In the genomic region with DNA sequence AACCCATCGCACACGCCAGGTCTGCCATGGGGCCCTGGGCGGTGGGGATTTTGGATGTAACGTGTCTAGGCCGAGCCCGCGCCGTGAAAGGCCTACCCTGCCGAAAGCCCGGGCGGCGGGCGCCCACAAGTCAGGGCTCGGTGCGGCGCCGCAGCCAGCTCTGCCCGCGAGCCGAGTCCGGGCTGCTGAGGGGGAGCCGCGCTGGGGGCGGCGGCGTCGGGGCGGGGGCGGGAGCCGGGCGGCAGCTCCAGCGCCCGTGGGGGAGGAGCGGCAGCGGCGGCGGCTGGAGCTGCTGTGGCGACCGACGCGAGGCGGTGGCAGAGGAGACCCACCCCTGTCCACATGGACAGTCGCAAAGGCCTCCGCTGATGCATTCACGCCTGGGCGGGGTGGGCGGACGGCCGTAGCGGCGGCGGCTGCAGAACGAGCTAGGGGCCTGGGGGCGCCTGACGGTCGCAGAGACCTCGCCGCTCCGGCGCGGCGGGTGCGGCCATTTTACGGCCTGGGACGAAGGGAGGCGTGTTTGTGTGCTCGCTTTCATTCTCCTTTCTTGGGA, we compare ENCODE assay signal across 8 cellular contexts. TPM values are rescaled to one million over a fixed set of nuclear protein-coding genes. Genes with fewer than 3 reads are reported as not detected.
DNase-seq lines count a peak whose midpoint lies in the region; ATAC-seq and TF ChIP-seq lines count a peak whose summit lies in the region.

A gene with protein sequence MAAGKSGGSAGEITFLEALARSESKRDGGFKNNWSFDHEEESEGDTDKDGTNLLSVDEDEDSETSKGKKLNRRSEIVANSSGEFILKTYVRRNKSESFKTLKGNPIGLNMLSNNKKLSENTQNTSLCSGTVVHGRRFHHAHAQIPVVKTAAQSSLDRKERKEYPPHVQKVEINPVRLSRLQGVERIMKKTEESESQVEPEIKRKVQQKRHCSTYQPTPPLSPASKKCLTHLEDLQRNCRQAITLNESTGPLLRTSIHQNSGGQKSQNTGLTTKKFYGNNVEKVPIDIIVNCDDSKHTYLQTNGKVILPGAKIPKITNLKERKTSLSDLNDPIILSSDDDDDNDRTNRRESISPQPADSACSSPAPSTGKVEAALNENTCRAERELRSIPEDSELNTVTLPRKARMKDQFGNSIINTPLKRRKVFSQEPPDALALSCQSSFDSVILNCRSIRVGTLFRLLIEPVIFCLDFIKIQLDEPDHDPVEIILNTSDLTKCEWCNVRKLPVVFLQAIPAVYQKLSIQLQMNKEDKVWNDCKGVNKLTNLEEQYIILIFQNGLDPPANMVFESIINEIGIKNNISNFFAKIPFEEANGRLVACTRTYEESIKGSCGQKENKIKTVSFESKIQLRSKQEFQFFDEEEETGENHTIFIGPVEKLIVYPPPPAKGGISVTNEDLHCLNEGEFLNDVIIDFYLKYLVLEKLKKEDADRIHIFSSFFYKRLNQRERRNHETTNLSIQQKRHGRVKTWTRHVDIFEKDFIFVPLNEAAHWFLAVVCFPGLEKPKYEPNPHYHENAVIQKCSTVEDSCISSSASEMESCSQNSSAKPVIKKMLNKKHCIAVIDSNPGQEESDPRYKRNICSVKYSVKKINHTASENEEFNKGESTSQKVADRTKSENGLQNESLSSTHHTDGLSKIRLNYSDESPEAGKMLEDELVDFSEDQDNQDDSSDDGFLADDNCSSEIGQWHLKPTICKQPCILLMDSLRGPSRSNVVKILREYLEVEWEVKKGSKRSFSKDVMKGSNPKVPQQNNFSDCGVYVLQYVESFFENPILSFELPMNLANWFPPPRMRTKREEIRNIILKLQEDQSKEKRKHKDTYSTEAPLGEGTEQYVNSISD (plus strand): TSS at position 273 of the 556 bp plus-strand sequence. CDS start 645 bp downstream, outside the sequence.

- POLR2A ChIA-PET in CD4-positive, alpha-beta T cell (lab: Charles Lee): interaction anchor here (0.7 to 4.4 kb wide), 14 partner anchors 9 to 1948 kb away, joined by 3 to 32 read pairs (median 6); a partner anchor contains a TSS

- peak within 1 kb of the TSS; percentile 96 for H3K4me3 Mint-ChIP-seq in CD4-positive, alpha-beta T cell
- H3K4me3 Mint-ChIP-seq in endodermal cell (peak within 1 kb of the TSS; percentile 96), mesothelial cell of epicardium (peak within 1 kb of the TSS; percentile 97)

- peak within 1 kb of the TSS; percentile 99 for H3K27ac Mint-ChIP-seq in CD4-positive, alpha-beta T cell
- H3K27ac Mint-ChIP-seq in endodermal cell: peak within 1 kb of the TSS; percentile 98
- peak within 1 kb of the TSS; percentile 100 for H3K27ac Mint-ChIP-seq in mesothelial cell of epicardium

- H3K27me3 ChIP-seq in CD4-positive, alpha-beta T cell (ENCODE audit: control insufficient read depth, insufficient read depth, low read length): no peaks in the 10 kb centered on the region
- H3K27me3 ChIP-seq in endodermal cell (ENCODE audit: control insufficient read depth, insufficient read depth, low read length, poor library complexity, severe bottlenecking): no peaks in the 10 kb centered on the region

- no peaks in the 10 kb centered on the region for H3K27me3 Mint-ChIP-seq in CD4-positive, alpha-beta T cell
- H3K27me3 Mint-ChIP-seq in endodermal cell (ENCODE audit: insufficient read depth): no peaks in the 10 kb centered on the region
- no peaks in the 10 kb centered on the region for H3K27me3 Mint-ChIP-seq in mesothelial cell of epicardium (ENCODE audit: low read depth)

- intact Hi-C loops in CD4-positive, alpha-beta T cell (cut with DNase I, micrococcal nuclease): loop anchor here in 1 of 2 experiments (5.0 kb wide), 3 partner anchors 319 to 1949 kb away; a partner anchor contains a TSS

- H3K27ac ChIP-seq in CD4-positive, alpha-beta T cell (ENCODE audit: low read depth, low read length): peak within 1 kb of the TSS; percentile 96
- peak within 1 kb of the TSS; percentile 98 for H3K27ac ChIP-seq in endodermal cell (ENCODE audit: low read depth, low read length)

- H3K4me1 Mint-ChIP-seq in CD4-positive, alpha-beta T cell (ENCODE audit: low read depth): peaks cover 74% of the 10 kb centered on the region
- peaks cover 23% of the 10 kb centered on the region for H3K4me1 Mint-ChIP-seq in endodermal cell
- H3K4me1 Mint-ChIP-seq in mesothelial cell of epicardium: peaks cover 35% of the 10 kb centered on the region

- TF ChIP-seq CTCF in CD4-positive, alpha-beta T cell (IDR thresholded peaks at IDR 0.05): no peak
- TF ChIP-seq CTCF in endodermal cell (conservative IDR thresholded peaks at IDR 0.05): no peak
- no peak for TF ChIP-seq CTCF in mesothelial cell of epicardium (IDR thresholded peaks at IDR 0.05; ENCODE audit: unreplicated experiment)

- H3K36me3 ChIP-seq in endodermal cell (ENCODE audit: control insufficient read depth, insufficient read depth, low read length): peaks cover 12% of the 10 kb centered on the region

- ATAC-seq in CD4-positive, alpha-beta T cell (ENCODE audit: poor library complexity): peak; percentile 72
- ATAC-seq in GM19328 (IDR thresholded peaks at IDR 0.05; ENCODE audit: unreplicated experiment) (peak; percentile 69), HG03460 (IDR thresholded peaks at IDR 0.05; ENCODE audit: unreplicated experiment) (peak; percentile 65)

- no peaks in the 10 kb centered on the region for H3K9me3 ChIP-seq in CD4-positive, alpha-beta T cell (ENCODE audit: control insufficient read depth, low read length)
- H3K9me3 ChIP-seq in endodermal cell (ENCODE audit: control insufficient read depth, low read length): no peaks in the 10 kb centered on the region

- H3K4me1 ChIP-seq in endodermal cell (ENCODE audit: control insufficient read depth, insufficient read depth, low read length): no peaks in the 10 kb centered on the region

- peak within 1 kb of the TSS; percentile 99 for H3K4me3 ChIP-seq in endodermal cell (ENCODE audit: low read length)

- H3K9me3 Mint-ChIP-seq in CD4-positive, alpha-beta T cell: no peaks in the 10 kb centered on the region
- H3K9me3 Mint-ChIP-seq in endodermal cell (no peaks in the 10 kb centered on the region), mesothelial cell of epicardium (peaks cover 5% of the 10 kb centered on the region)

- peak; percentile 51 to 76 (median 64) for DNase-seq in CD4-positive, alpha-beta T cell
- DNase-seq in NOMO-1 treated with DMSO at 0.1 percent for 48 hours (lab: John Stamatoyannopoulos, UW; ENCODE audit: unreplicated experiment) (peak; percentile 62), endodermal cell (peak; percentile 89), mesothelial cell of epicardium (ENCODE audit: low spot score in 2 of 2, unreplicated experiment in 2 of 2) (peak; percentile 55 to 79)
- peak; percentile 19 for DNase-seq in activated CD8-positive, alpha-beta memory T cell treated with anti-CD3 and anti-CD28 coated beads, Interleukin-2, amount 50 U/mL, for 24 hours (ENCODE audit: extremely low read depth)
- DNase-seq in stimulated activated CD8-positive, alpha-beta memory T cell treated with anti-CD3 and anti-CD28 coated beads, Interleukin-15, amount 100 ng/mL, for 4 hours (ENCODE audit: low read depth in 2 of 2): peak; percentile 43 to 66

- CTCF ChIA-PET in CD4-positive, alpha-beta T cell (lab: Charles Lee): interaction anchor here (1.8 kb wide), 1 partner anchor 12 kb away, joined by 4 read pairs; no protein-coding TSS in a partner anchor

- 0% methylated on average over 10 to 67 of the region's 67 CpGs for WGBS in endodermal cell (ENCODE audit: insufficient coverage in 1 of 2, insufficient read length in 1 of 2), 2 experiments

- peak within 1 kb of the TSS; percentile 95 for H3K9ac ChIP-seq in endodermal cell (ENCODE audit: extremely low read depth, low read length, poor library complexity, severe bottlenecking)

- H3K36me3 Mint-ChIP-seq in CD4-positive, alpha-beta T cell (ENCODE audit: low read depth): peaks cover 17% of the 10 kb centered on the region
- H3K36me3 Mint-ChIP-seq in endodermal cell (ENCODE audit: low read depth) (peaks cover 11% of the 10 kb centered on the region), mesothelial cell of epicardium (peaks cover 11% of the 10 kb centered on the region)

RNA-seq across cellular contexts. Expression of the gene that starts here (rescaled TPM):
- 10 to 100 TPM; 82.0 to 94.8 TPM for total RNA-seq in CD4-positive, alpha-beta T cell
- total RNA-seq in endodermal cell (100 to 1,000 TPM; 101 to 113 TPM), mesothelial cell of epicardium (150 to 159 TPM (median 157 TPM) in 3 replicates)
- polyA plus RNA-seq in endodermal cell (2013, experiment 1 of 2): 80.9 TPM
- 78.3 TPM for polyA plus RNA-seq in endodermal cell (2013, experiment 2 of 2)

Comparison
In these comparisons a context has a peak if more than half of its experiments do, and no peak if none do; other contexts are left out.
1. Peak in every context shown above with its lines: DNase-seq, ATAC-seq, H3K4me3 ChIP-seq and H3K27ac ChIP-seq.
2. DNase-seq: peak in every context shown above with its lines; median percentile 89 in endodermal cell; 67 in mesothelial cell of epicardium; 64 in CD4-positive, alpha-beta T cell; 62 in NOMO-1 treated with DMSO at 0.1 percent for 48 hours; 54 in stimulated activated CD8-positive, alpha-beta memory T cell treated with anti-CD3 and anti-CD28 coated beads, Interleukin-15, amount 100 ng/mL, for 4 hours; 19 in activated CD8-positive, alpha-beta memory T cell treated with anti-CD3 and anti-CD28 coated beads, Interleukin-2, amount 50 U/mL, for 24 hours.